ENCODE assay signal across 12 cellular contexts in the genomic region with DNA sequence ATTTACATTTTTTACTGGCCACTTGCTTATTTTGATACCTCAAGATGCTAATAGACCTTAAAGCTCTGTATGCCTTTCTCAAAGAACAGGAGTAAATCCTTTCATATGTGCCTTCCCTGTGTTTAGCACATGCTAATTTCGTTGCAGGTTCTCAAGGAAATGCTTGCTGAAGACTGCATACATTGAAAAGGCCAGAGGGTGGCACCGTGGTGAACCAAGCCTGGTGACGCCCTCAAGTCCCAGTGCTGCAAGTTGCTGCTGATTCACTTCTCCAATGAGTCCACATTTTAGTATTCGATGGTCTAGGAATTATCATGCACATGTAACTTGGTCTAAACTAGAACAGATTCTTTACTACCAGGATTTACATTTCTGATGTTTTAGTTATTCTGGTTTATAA.
DNase-seq lines count a peak whose midpoint lies in the region; ATAC-seq and TF ChIP-seq lines count a peak whose summit lies in the region.
"Had no signal": no experiment of that assay in that cellular context is flagged by ENCODE, and none has a peak within 500 bp of the region (broad histone marks: within the 10 kb centered on the region; RNA-seq: fewer than 3 reads in every experiment).

No MANE protein-coding gene starts in this region.

- H3K4me3 Mint-ChIP-seq in glutamatergic neuron (ENCODE audit: unreplicated experiment) (no peak overlapping the region), T-cell (no peak overlapping the region)

- H3K27ac Mint-ChIP-seq in glutamatergic neuron (ENCODE audit: unreplicated experiment): no peak overlapping the region
- no peak overlapping the region for H3K27ac Mint-ChIP-seq in T-cell

- POLR2A ChIA-PET in T-cell (lab: Charles Lee): no interaction called here

- peaks cover 10% of the 10 kb centered on the region for H3K36me3 Mint-ChIP-seq in glutamatergic neuron (ENCODE audit: unreplicated experiment)
- H3K36me3 Mint-ChIP-seq in T-cell: no peaks in the 10 kb centered on the region

- ATAC-seq in SK-N-SH treated with all-trans-retinoic acid at 6 μM for 48 hours: peak; percentile 68; the same call in 2 of the 3 replicates
- no peak for ATAC-seq in HG03280 (IDR thresholded peaks at IDR 0.05; ENCODE audit: unreplicated experiment)
- ATAC-seq in T-cell (replicated peaks in 1 of 4): no peak
- ATAC-seq: sciatic nerve had no signal

- no peak for TF ChIP-seq CTCF in glutamatergic neuron (IDR thresholded peaks at IDR 0.05; ENCODE audit: partially characterized antibody, unreplicated experiment)

- peak; percentile 0 for DNase-seq in stimulated activated CD4-positive, alpha-beta T cell treated with anti-CD3 and anti-CD28 coated beads, Interleukin-12 subunit alpha, Interleukin-12 subunit beta, amount 100 ng/mL, for 4 hours
- no peak for DNase-seq in stimulated activated CD4-positive, alpha-beta T cell treated with anti-CD3 and anti-CD28 coated beads, Interleukin-1b, Interleukin-23, amount 100 ng/mL, for 48 hours
- peak; percentile 42 for DNase-seq in glutamatergic neuron
- peak; percentile 48 for DNase-seq in ureter (ENCODE audit: low spot score)
- DNase-seq in CD1c-positive myeloid dendritic cell (ENCODE audit: extremely low spot score): no peak
- no peak for DNase-seq in T-cell
- DNase-seq: DMS79, NCI-H187, tibial artery had no signal

- H3K4me1 Mint-ChIP-seq in glutamatergic neuron (ENCODE audit: low read depth, unreplicated experiment): no peaks in the 10 kb centered on the region
- no peaks in the 10 kb centered on the region for H3K4me1 Mint-ChIP-seq in T-cell

- no peaks in the 10 kb centered on the region for H3K9me3 Mint-ChIP-seq in glutamatergic neuron (ENCODE audit: unreplicated experiment)
- H3K9me3 Mint-ChIP-seq in T-cell: peaks cover 4 to 19% (median 14%) of the 10 kb centered on the region in 3 donors

- no peaks in the 10 kb centered on the region for H3K27me3 Mint-ChIP-seq in glutamatergic neuron (ENCODE audit: unreplicated experiment)
- peaks cover 1 to 11% of the 10 kb centered on the region in 2 donors for H3K27me3 Mint-ChIP-seq in T-cell

- CTCF ChIA-PET in T-cell (lab: Charles Lee): no interaction called here

TF ChIP-seq in SK-N-SH treated with all-trans-retinoic acid at 6 μM for 48 hours, 23 proteins besides CTCF, POLR2A, EP300 and RAD21:
- TF ChIP-seq SNAI2 (CRISPR knock-in tag; IDR thresholded peaks at IDR 0.05): no peak
- TF ChIP-seq RARB (CRISPR knock-in tag; IDR thresholded peaks at IDR 0.05): no peak
TF ChIP-seq in SK-N-SH treated with all-trans-retinoic acid at 6 μM for 48 hours: peak in this region for 0.

Comparison
In these comparisons a context has a peak if more than half of its experiments do, and no peak if none do; other contexts are left out.
1. DNase-seq: peak in stimulated activated CD4-positive, alpha-beta T cell treated with anti-CD3 and anti-CD28 coated beads, Interleukin-12 subunit alpha, Interleukin-12 subunit beta, amount 100 ng/mL, for 4 hours (single experiment), glutamatergic neuron (single experiment) and ureter (single experiment); none in stimulated activated CD4-positive, alpha-beta T cell treated with anti-CD3 and anti-CD28 coated beads, Interleukin-1b, Interleukin-23, amount 100 ng/mL, for 48 hours (single experiment), CD1c-positive myeloid dendritic cell (single experiment) and T-cell (0 of 34).